In genomic region chr12:98644433-98644711, GRCh38 we compare ENCODE assay signal across 8 cellular contexts. TPM values are rescaled to one million over a fixed set of nuclear protein-coding genes. Genes with fewer than 3 reads are reported as not detected.
DNase-seq lines count a peak whose midpoint lies in the region; ATAC-seq and TF ChIP-seq lines count a peak whose summit lies in the region.

No MANE protein-coding gene starts in this region.

- peak overlapping the region; percentile 92 for H3K4me3 Mint-ChIP-seq in activated CD8-positive, alpha-beta memory T cell treated with anti-CD3 and anti-CD28 coated beads, Interleukin-2, amount 10 ng/mL, durations not matched to agents 7 days and 5 days

- no peaks in the 10 kb centered on the region for H3K9me3 Mint-ChIP-seq in activated CD8-positive, alpha-beta memory T cell treated with anti-CD3 and anti-CD28 coated beads, Interleukin-2, amount 10 ng/mL, durations not matched to agents 7 days and 5 days (ENCODE audit: low read depth)

- no peak for DNase-seq in activated CD8-positive, alpha-beta memory T cell treated with anti-CD3 and anti-CD28 coated beads, Interleukin-2, amount 10 ng/mL, durations not matched to agents 7 days and 5 days
- no peak for DNase-seq in activated CD8-positive, alpha-beta memory T cell treated with anti-CD3 and anti-CD28 coated beads, Interleukin-2, amount 50 U/mL, for 48 hours
- DNase-seq in NCI-H82 treated with DMSO at 0.1 percent for 48 hours (lab: John Stamatoyannopoulos, UW; ENCODE audit: unreplicated experiment) (peak; percentile 73), coronary artery (ENCODE audit: low spot score) (no peak), SKM-1 (lab: John Stamatoyannopoulos, UW; ENCODE audit: unreplicated experiment) (no peak), GDM1 (lab: John Stamatoyannopoulos, UW) (no peak)

- H3K4me3 ChIP-seq in coronary artery (peak overlapping the region; percentile 78), muscle layer of duodenum (ENCODE audit: low read depth in 1 of 2, low read length in 2 of 2) (peak overlapping the region; percentile 95 to 97)

- H3K27ac Mint-ChIP-seq in activated CD8-positive, alpha-beta memory T cell treated with anti-CD3 and anti-CD28 coated beads, Interleukin-2, amount 10 ng/mL, durations not matched to agents 7 days and 5 days = peak overlapping the region; percentile 92

- peak overlapping the region; percentile 81 to 88 for H3K27ac ChIP-seq in coronary artery
- H3K27ac ChIP-seq in muscle layer of duodenum (ENCODE audit: low read length) = peak overlapping the region; percentile 75

- H3K27me3 ChIP-seq in muscle layer of duodenum (ENCODE audit: low read depth, low read length) = no peaks in the 10 kb centered on the region

- ATAC-seq in activated CD8-positive, alpha-beta memory T cell treated with anti-CD3 and anti-CD28 coated beads, Interleukin-2, amount 10 ng/mL, durations not matched to agents 7 days and 5 days = peak; percentile 20
- peak; percentile 15 for ATAC-seq in HG02588 (IDR thresholded peaks at IDR 0.05; ENCODE audit: unreplicated experiment)

- peaks cover 8% of the 10 kb centered on the region in 2 donors for H3K36me3 ChIP-seq in muscle layer of duodenum (ENCODE audit: control insufficient read depth in 1 of 2, insufficient read depth in 2 of 2, low read length in 2 of 2)

- no peaks in the 10 kb centered on the region for H3K9me3 ChIP-seq in muscle layer of duodenum (ENCODE audit: control insufficient read depth in 1 of 2, low read length in 2 of 2)

- H3K27me3 Mint-ChIP-seq in activated CD8-positive, alpha-beta memory T cell treated with anti-CD3 and anti-CD28 coated beads, Interleukin-2, amount 10 ng/mL, durations not matched to agents 7 days and 5 days = no peaks in the 10 kb centered on the region

- peaks cover 7 to 11% of the 10 kb centered on the region in 2 donors for H3K4me1 ChIP-seq in muscle layer of duodenum (ENCODE audit: control insufficient read depth in 1 of 2, insufficient read depth in 2 of 2, low read length in 2 of 2)

- peaks cover 37% of the 10 kb centered on the region for H3K4me1 Mint-ChIP-seq in activated CD8-positive, alpha-beta memory T cell treated with anti-CD3 and anti-CD28 coated beads, Interleukin-2, amount 10 ng/mL, durations not matched to agents 7 days and 5 days

- CTCF ChIA-PET in activated CD8-positive, alpha-beta memory T cell treated with anti-CD3 and anti-CD28 coated beads, Interleukin-2, amount 10 ng/mL, durations not matched to agents 7 days and 5 days (lab: Charles Lee) = interaction anchor here (0.7 to 1.6 kb wide), 8 partner anchors 8 to 153 kb away, joined by 3 to 6 read pairs (median 3); no protein-coding TSS in a partner anchor

- peaks cover 26% of the 10 kb centered on the region for H3K36me3 Mint-ChIP-seq in activated CD8-positive, alpha-beta memory T cell treated with anti-CD3 and anti-CD28 coated beads, Interleukin-2, amount 10 ng/mL, durations not matched to agents 7 days and 5 days

- no peak for TF ChIP-seq CTCF in coronary artery (IDR thresholded peaks at IDR 0.05)

RNA-seq across cellular contexts. Expression of gene IKBIP, which starts 0.2 kb away (rescaled TPM):
- total RNA-seq in activated CD8-positive, alpha-beta memory T cell treated with anti-CD3 and anti-CD28 coated beads, Interleukin-2, amount 10 ng/mL, durations not matched to agents 7 days and 5 days = 10 to 100 TPM; 28.9 to 29.3 TPM

RNA-seq across cellular contexts. Expression of gene APAF1, which starts 0.7 kb away (rescaled TPM):
- 10 to 100 TPM; 27.9 to 36.3 TPM for total RNA-seq in activated CD8-positive, alpha-beta memory T cell treated with anti-CD3 and anti-CD28 coated beads, Interleukin-2, amount 10 ng/mL, durations not matched to agents 7 days and 5 days

RNA-seq across cellular contexts. Expression of gene SLC25A3, which starts 50.9 kb away (rescaled TPM):
- total RNA-seq in activated CD8-positive, alpha-beta memory T cell treated with anti-CD3 and anti-CD28 coated beads, Interleukin-2, amount 10 ng/mL, durations not matched to agents 7 days and 5 days = 100 to 1,000 TPM; 360 to 485 TPM
